Comparison of ENCODE assay signal across 1 cellular context in genomic region chr1:160340866-160341265, GRCh38.
TF ChIP-seq lines count a peak whose summit lies in the region.

No MANE protein-coding gene starts in this region.

TF ChIP-seq in IMR-90, 13 proteins besides CTCF, POLR2A, EP300 and RAD21:
- peak; percentile 56 for TF ChIP-seq CEBPB (IDR thresholded peaks at IDR 0.05; ENCODE audit: low read depth, low read length)
- TF ChIP-seq USF2 (IDR thresholded peaks at IDR 0.05; ENCODE audit: low read depth, low read length), result no peak
